Comparison of ENCODE assay signal across 19 cellular contexts in the genomic region with DNA sequence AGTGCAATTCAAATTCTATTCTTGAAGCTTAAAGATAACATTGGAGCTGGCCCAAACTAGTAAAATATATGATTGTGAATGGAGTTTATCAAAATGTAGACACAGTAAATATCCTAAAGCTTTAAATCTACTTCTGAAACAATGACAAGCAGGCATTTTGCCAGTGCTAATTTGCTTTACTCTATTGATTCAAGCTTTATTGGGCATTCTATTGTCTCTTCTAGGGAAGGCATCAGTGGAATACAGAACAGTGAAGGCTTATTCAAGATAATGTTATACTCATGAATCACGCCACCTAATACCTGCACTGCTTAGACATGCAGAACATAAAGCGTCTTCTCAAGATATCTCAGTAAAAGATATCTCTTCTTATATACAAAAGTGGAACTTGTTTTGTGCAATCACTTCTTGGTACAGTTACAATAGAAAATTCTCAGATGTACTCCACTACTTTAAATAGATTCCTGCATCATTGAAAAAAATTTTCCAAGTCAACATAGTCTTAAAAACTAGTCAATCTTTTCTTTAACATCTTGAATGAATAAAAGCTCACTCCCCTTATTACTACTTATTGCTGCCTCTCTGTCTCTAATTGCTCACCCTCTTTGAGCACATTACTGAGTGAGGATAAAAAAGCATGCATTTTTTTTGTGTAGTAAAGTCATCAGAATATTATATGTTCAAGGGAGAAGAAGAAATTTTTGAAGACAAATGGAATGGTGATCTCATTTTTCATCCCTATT.
"Had no signal": no experiment of that assay in that cellular context is flagged by ENCODE, and none has a peak within 500 bp of the region (broad histone marks: within the 10 kb centered on the region; RNA-seq: fewer than 3 reads in every experiment).

No MANE protein-coding gene starts in this region.

- ATAC-seq: activated CD4-positive, alpha-beta T cell treated with anti-CD3 and anti-CD28 coated beads for 36 hours; gastrocnemius medialis; heart left ventricle; WTC11 had no signal

- H3K27me3 ChIP-seq: dorsolateral prefrontal cortex, gastrocnemius medialis, heart left ventricle, thyroid gland had no signal

- H3K4me1 Mint-ChIP-seq: activated CD4-positive, alpha-beta T cell treated with anti-CD3 and anti-CD28 coated beads for 36 hours had no signal

- H3K9me3 Mint-ChIP-seq: WTC11 had no signal

- DNase-seq: activated CD4-positive, alpha-beta T cell treated with anti-CD3 and anti-CD28 coated beads for 36 hours; activated CD4-positive, alpha-beta T cell treated with anti-CD3 and anti-CD28 coated beads, Interleukin-2, amount 50 U/mL, for 48 hours; activated T-cell treated with anti-CD3 and anti-CD28 coated beads for 4 hours; amniotic stem cell; caudate nucleus; dorsolateral prefrontal cortex; erythroblast; gastrocnemius medialis; heart left ventricle; left ventricle myocardium inferior; retina; stimulated activated CD4-positive, alpha-beta T cell treated with anti-CD3 and anti-CD28 coated beads, Interleukin-12 subunit alpha, Interleukin-12 subunit beta, amount 100 ng/mL, for 4 hours; stimulated activated CD4-positive, alpha-beta T cell treated with anti-CD3 and anti-CD28 coated beads, Interleukin-1b, Interleukin-23, amount 100 ng/mL, for 48 hours; stimulated activated CD8-positive, alpha-beta memory T cell treated with anti-CD3 and anti-CD28 coated beads, Interleukin-4, amount 100 ng/mL, for 48 hours; stimulated activated naive CD4-positive, alpha-beta T cell treated with Interleukin-2 at 50 U/mL for 16 hours; thyroid gland had no signal

- H3K4me1 ChIP-seq: gastrocnemius medialis, heart left ventricle, left ventricle myocardium inferior, thyroid gland had no signal

- H3K4me3 Mint-ChIP-seq: activated CD4-positive, alpha-beta T cell treated with anti-CD3 and anti-CD28 coated beads for 36 hours; activated naive CD8-positive, alpha-beta T cell; activated T-helper 1 cell treated with anti-CD3 and anti-CD28 coated beads, Interleukin-12 subunit alpha, Interleukin-12 subunit beta, Interleukin-2, Interleukin-4 antibody, amounts not matched to agents 30 ng/mL and 10 ng/mL and 1 ng/mL, durations not matched to agents 14 hours and 24 hours and 36 hours; WTC11 had no signal

- H3K4me3 ChIP-seq: dorsolateral prefrontal cortex, gastrocnemius medialis, heart left ventricle, left ventricle myocardium inferior, thyroid gland had no signal

- H3K27ac ChIP-seq: dorsolateral prefrontal cortex, gastrocnemius medialis, heart left ventricle, left ventricle myocardium inferior, thyroid gland had no signal

- H3K9me3 ChIP-seq: gastrocnemius medialis, heart left ventricle, thyroid gland had no signal

- H3K27ac Mint-ChIP-seq: activated CD4-positive, alpha-beta T cell treated with anti-CD3 and anti-CD28 coated beads for 36 hours; activated naive CD8-positive, alpha-beta T cell; activated T-helper 1 cell treated with anti-CD3 and anti-CD28 coated beads, Interleukin-12 subunit alpha, Interleukin-12 subunit beta, Interleukin-2, Interleukin-4 antibody, amounts not matched to agents 30 ng/mL and 10 ng/mL and 1 ng/mL, durations not matched to agents 14 hours and 24 hours and 36 hours; WTC11 had no signal

- H3K36me3 Mint-ChIP-seq: activated naive CD8-positive, alpha-beta T cell; WTC11 had no signal

- H3K27me3 Mint-ChIP-seq: activated CD4-positive, alpha-beta T cell treated with anti-CD3 and anti-CD28 coated beads for 36 hours had no signal

- H3K36me3 ChIP-seq: gastrocnemius medialis, heart left ventricle, left ventricle myocardium inferior, thyroid gland had no signal
